Comparison of ENCODE assay signal across 30 cellular contexts in genomic region chr12:58148976-58149375, GRCh38.
"Had no signal": no experiment of that assay in that cellular context is flagged by ENCODE, and none has a peak within 500 bp of the region (broad histone marks: within the 10 kb centered on the region; RNA-seq: fewer than 3 reads in every experiment).

No MANE protein-coding gene starts in this region.

- H3K4me3 Mint-ChIP-seq: activated CD8-positive, alpha-beta memory T cell treated with anti-CD3 and anti-CD28 coated beads, Interleukin-2, amount 10 ng/mL, durations not matched to agents 7 days and 5 days; activated CD8-positive, alpha-beta T cell treated with anti-CD3 and anti-CD28 coated beads, Interleukin-2, amount 10 ng/mL, durations not matched to agents 7 days and 5 days; activated naive CD4-positive, alpha-beta T cell treated with anti-CD3 and anti-CD28 coated beads, Interleukin-2, amount 10 ng/mL, durations not matched to agents 7 days and 5 days; activated naive CD8-positive, alpha-beta T cell; activated T-helper 1 cell treated with anti-CD3 and anti-CD28 coated beads, Interleukin-12 subunit alpha, Interleukin-12 subunit beta, Interleukin-2, Interleukin-4 antibody, amounts not matched to agents 30 ng/mL and 10 ng/mL and 1 ng/mL, durations not matched to agents 14 hours and 24 hours and 36 hours; central memory CD8-positive, alpha-beta T cell; dendritic cell treated with granulocyte-macrophage colony-stimulating factor and Interleukin-4, amounts not matched to agents 40 ng/mL and 50 ng/mL, for 4 days; T-cell; T-helper 1 cell treated with Interleukin-12 subunit alpha and Interleukin-12 subunit beta and Interleukin-4 antibody, amounts not matched to agents 30 μg/mL and 1 μg/mL, for 36 hours; WTC11 had no signal

- H3K27me3 ChIP-seq: body of pancreas, esophagus muscularis mucosa, foreskin keratinocyte, gastrocnemius medialis, heart left ventricle had no signal

- H3K4me3 ChIP-seq: body of pancreas, coronary artery, dorsolateral prefrontal cortex, esophagus muscularis mucosa, gastrocnemius medialis, heart left ventricle had no signal

- H3K4me1 Mint-ChIP-seq: activated CD8-positive, alpha-beta memory T cell treated with anti-CD3 and anti-CD28 coated beads, Interleukin-2, amount 10 ng/mL, durations not matched to agents 7 days and 5 days; activated naive CD4-positive, alpha-beta T cell treated with anti-CD3 and anti-CD28 coated beads, Interleukin-2, amount 10 ng/mL, durations not matched to agents 7 days and 5 days; central memory CD8-positive, alpha-beta T cell; T-cell; WTC11 had no signal

- H3K4me1 ChIP-seq: body of pancreas, foreskin keratinocyte, gastrocnemius medialis had no signal

- H3K9me3 Mint-ChIP-seq: activated naive CD4-positive, alpha-beta T cell treated with anti-CD3 and anti-CD28 coated beads, Interleukin-2, amount 10 ng/mL, durations not matched to agents 7 days and 5 days; activated T-helper 2 cell treated with anti-CD3 and anti-CD28 coated beads, Interferon-gamma antibody, Interleukin-2, Interleukin-4, amounts not matched to agents 10 μg/mL and 5 μg/mL and 100 μg/mL, durations not matched to agents 14 hours and 24 hours and 36 hours had no signal

- H3K9me3 ChIP-seq: body of pancreas, gastrocnemius medialis had no signal

- DNase-seq: activated CD4-positive, alpha-beta T cell treated with anti-CD3 and anti-CD28 coated beads for 1 hour; activated CD4-positive, alpha-beta T cell treated with anti-CD3 and anti-CD28 coated beads for 48 hours; activated CD4-positive, alpha-beta T cell treated with anti-CD3 and anti-CD28 coated beads, Interleukin-2, amount 50 U/mL, for 1 hour; activated CD4-positive, alpha-beta T cell treated with anti-CD3 and anti-CD28 coated beads, Interleukin-2, amount 50 U/mL, for 48 hours; activated CD8-positive, alpha-beta memory T cell treated with anti-CD3 and anti-CD28 coated beads, Interleukin-2, amount 10 ng/mL, durations not matched to agents 7 days and 5 days; activated CD8-positive, alpha-beta memory T cell treated with anti-CD3 and anti-CD28 coated beads, Interleukin-2, amount 50 U/mL, for 4 hours; activated CD8-positive, alpha-beta T cell treated with anti-CD3 and anti-CD28 coated beads, Interleukin-2, amount 10 ng/mL, durations not matched to agents 7 days and 5 days; activated effector memory CD4-positive, alpha-beta T cell treated with anti-CD3 and anti-CD28 coated beads, Interleukin-2, amount 50 U/mL, for 16 hours; activated naive CD4-positive, alpha-beta T cell treated with anti-CD3 and anti-CD28 coated beads, Interleukin-2, amount 10 ng/mL, durations not matched to agents 7 days and 5 days; activated T-cell treated with anti-CD3 and anti-CD28 coated beads, Interleukin-2, amount 50 U/mL, for 1 hour; activated T-cell treated with anti-CD3 and anti-CD28 coated beads, Interleukin-2, amount 50 U/mL, for 48 hours; effector memory CD4-positive, alpha-beta T cell; gastrocnemius medialis; glutamatergic neuron; heart left ventricle; T-cell; T-helper 9 cell had no signal

- ATAC-seq: activated CD8-positive, alpha-beta memory T cell treated with anti-CD3 and anti-CD28 coated beads, Interleukin-2, amount 10 ng/mL, durations not matched to agents 7 days and 5 days; activated CD8-positive, alpha-beta T cell treated with anti-CD3 and anti-CD28 coated beads, Interleukin-2, amount 10 ng/mL, durations not matched to agents 7 days and 5 days; body of pancreas; gastrocnemius medialis; T-cell; WTC11 had no signal

- H3K27ac Mint-ChIP-seq: activated CD8-positive, alpha-beta memory T cell treated with anti-CD3 and anti-CD28 coated beads, Interleukin-2, amount 10 ng/mL, durations not matched to agents 7 days and 5 days; activated CD8-positive, alpha-beta T cell treated with anti-CD3 and anti-CD28 coated beads, Interleukin-2, amount 10 ng/mL, durations not matched to agents 7 days and 5 days; activated naive CD4-positive, alpha-beta T cell treated with anti-CD3 and anti-CD28 coated beads, Interleukin-2, amount 10 ng/mL, durations not matched to agents 7 days and 5 days; activated naive CD8-positive, alpha-beta T cell; activated T-helper 1 cell treated with anti-CD3 and anti-CD28 coated beads, Interleukin-12 subunit alpha, Interleukin-12 subunit beta, Interleukin-2, Interleukin-4 antibody, amounts not matched to agents 30 ng/mL and 10 ng/mL and 1 ng/mL, durations not matched to agents 14 hours and 24 hours and 36 hours; activated T-helper 2 cell treated with anti-CD3 and anti-CD28 coated beads, Interferon-gamma antibody, Interleukin-2, Interleukin-4, amounts not matched to agents 10 μg/mL and 5 μg/mL and 100 μg/mL, durations not matched to agents 14 hours and 24 hours and 36 hours; dendritic cell treated with granulocyte-macrophage colony-stimulating factor and Interleukin-4, amounts not matched to agents 40 ng/mL and 50 ng/mL, for 4 days; T-cell; T-helper 1 cell treated with Interleukin-12 subunit alpha and Interleukin-12 subunit beta and Interleukin-4 antibody, amounts not matched to agents 30 μg/mL and 1 μg/mL, for 36 hours; WTC11 had no signal

- H3K36me3 ChIP-seq: esophagus muscularis mucosa, gastrocnemius medialis, heart left ventricle had no signal

- H3K27ac ChIP-seq: body of pancreas, coronary artery, dorsolateral prefrontal cortex, esophagus muscularis mucosa, foreskin keratinocyte, gastrocnemius medialis, heart left ventricle, VCaP had no signal

- H3K36me3 Mint-ChIP-seq: activated CD8-positive, alpha-beta memory T cell treated with anti-CD3 and anti-CD28 coated beads, Interleukin-2, amount 10 ng/mL, durations not matched to agents 7 days and 5 days; activated naive CD4-positive, alpha-beta T cell treated with anti-CD3 and anti-CD28 coated beads, Interleukin-2, amount 10 ng/mL, durations not matched to agents 7 days and 5 days; activated naive CD8-positive, alpha-beta T cell; T-cell had no signal

- H3K27me3 Mint-ChIP-seq: activated CD8-positive, alpha-beta memory T cell treated with anti-CD3 and anti-CD28 coated beads, Interleukin-2, amount 10 ng/mL, durations not matched to agents 7 days and 5 days; dendritic cell treated with granulocyte-macrophage colony-stimulating factor and Interleukin-4, amounts not matched to agents 40 ng/mL and 50 ng/mL, for 4 days had no signal
